In the genomic region with DNA sequence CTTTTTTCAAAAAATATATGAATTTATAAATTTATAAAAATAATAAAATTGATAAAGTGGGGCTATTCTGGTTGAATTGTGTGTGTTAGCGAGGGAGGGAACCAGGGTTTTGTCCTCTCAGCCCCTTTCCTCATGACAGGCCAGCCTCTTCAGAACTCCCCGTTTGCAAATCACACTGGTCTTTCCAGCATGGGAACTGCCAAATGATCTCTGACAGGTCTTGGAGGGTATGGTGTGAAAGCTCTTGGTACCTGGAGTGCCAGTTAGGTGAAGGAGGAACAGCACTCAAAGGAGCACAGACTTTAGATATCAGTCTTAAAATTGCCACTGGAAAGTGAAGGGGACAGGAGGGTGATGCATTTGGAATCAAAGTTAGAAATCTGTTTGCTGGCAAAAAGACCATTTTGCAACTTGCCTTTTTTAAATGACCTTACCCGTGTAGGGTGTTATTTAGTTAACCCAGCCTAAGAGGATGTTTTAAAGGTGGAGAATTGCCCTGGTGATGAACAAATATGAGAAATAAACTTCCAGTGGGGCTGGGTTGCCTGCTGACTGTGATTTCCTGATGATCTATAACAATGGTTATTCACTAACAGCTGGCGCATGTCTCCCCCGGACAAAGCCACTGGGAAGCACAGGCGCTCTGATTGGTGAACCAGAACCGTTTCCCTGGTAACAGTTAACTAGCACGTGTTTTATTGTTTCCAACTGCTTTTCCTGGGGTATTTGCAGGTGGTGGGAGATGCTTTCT, we compare ENCODE assay signal across 8 cellular contexts.
DNase-seq lines count a peak whose midpoint lies in the region; ATAC-seq, FAIRE-seq and TF ChIP-seq lines count a peak whose summit lies in the region.

No MANE protein-coding gene starts in this region.

- DNase-seq in AG08396 (ENCODE audit: low spot score) (peak; percentile 83), NCI-H146 treated with DMSO at 0.1 percent for 48 hours (lab: John Stamatoyannopoulos, UW; ENCODE audit: unreplicated experiment) (peak; percentile 93), astrocyte (ENCODE audit: low read depth) (peak; percentile 87), iPS-NIHi7 (ENCODE audit: extremely low spot score) (peak; percentile 73), upper lobe of right lung (no peak), foreskin keratinocyte (no peak), MV-4-11 (lab: John Stamatoyannopoulos, UW) (no peak)

- H3K36me3 ChIP-seq in astrocyte (ENCODE audit: insufficient read depth, low read length) (no peaks in the 10 kb centered on the region), upper lobe of right lung (no peaks in the 10 kb centered on the region)

- ATAC-seq in upper lobe of right lung (peak; percentile 43), foreskin keratinocyte (no peak), GM19395 (IDR thresholded peaks at IDR 0.05; ENCODE audit: unreplicated experiment) (no peak)

- H3K4me2 ChIP-seq in astrocyte (ENCODE audit: low read length) = peak overlapping the region; percentile 37

- H3K4me1 Mint-ChIP-seq in astrocyte (ENCODE audit: low read depth, unreplicated experiment) = peaks cover 4% of the 10 kb centered on the region

- H3K79me2 ChIP-seq in astrocyte (ENCODE audit: insufficient read depth, low read length) = no peaks in the 10 kb centered on the region

- H3K27me3 ChIP-seq in astrocyte (ENCODE audit: insufficient read depth, low read length) (no peaks in the 10 kb centered on the region), upper lobe of right lung (no peaks in the 10 kb centered on the region), foreskin keratinocyte (no peaks in the 10 kb centered on the region)

- H3K4me1 ChIP-seq in astrocyte (ENCODE audit: insufficient read depth, low read length) (peaks cover 10% of the 10 kb centered on the region), upper lobe of right lung (peaks cover 4% of the 10 kb centered on the region), foreskin keratinocyte (no peaks in the 10 kb centered on the region)

- no peaks in the 10 kb centered on the region for H3K27me3 Mint-ChIP-seq in astrocyte (ENCODE audit: low read depth, unreplicated experiment)

- peak overlapping the region; percentile 36 for H2AFZ ChIP-seq in astrocyte (ENCODE audit: low read depth, low read length)

- no peaks in the 10 kb centered on the region for H3K36me3 Mint-ChIP-seq in astrocyte (ENCODE audit: low read depth, unreplicated experiment)

- H4K20me1 ChIP-seq in astrocyte (ENCODE audit: insufficient read depth, low read length) = no peaks in the 10 kb centered on the region

- H3K9me3 ChIP-seq in astrocyte (ENCODE audit: insufficient read depth, low read depth, low read length) = no peaks in the 10 kb centered on the region
- no peaks in the 10 kb centered on the region for H3K9me3 ChIP-seq in upper lobe of right lung

- TF ChIP-seq CTCF in astrocyte (IDR thresholded peaks at IDR 0.05; ENCODE audit: insufficient read depth, low read depth, low read length) (no peak), upper lobe of right lung (IDR thresholded peaks at IDR 0.05) (no peak), foreskin keratinocyte (conservative IDR thresholded peaks at IDR 0.05) (no peak)

- intact Hi-C loops in upper lobe of right lung (cut with DNase I) = no loop called here

- H3K27ac Mint-ChIP-seq in astrocyte (ENCODE audit: unreplicated experiment) = no peak overlapping the region

- no peaks in the 10 kb centered on the region for H3K9me3 Mint-ChIP-seq in astrocyte (ENCODE audit: unreplicated experiment)

- H3K9ac ChIP-seq in astrocyte (ENCODE audit: low read length) = peak overlapping the region; percentile 71

- H3K27ac ChIP-seq in astrocyte (ENCODE audit: low read depth, low read length) (peak overlapping the region; percentile 73), upper lobe of right lung (peak overlapping the region; percentile 8), foreskin keratinocyte (no peak overlapping the region)

- FAIRE-seq in astrocyte (lab: Jason Lieb, UNC) = peak; percentile 81

- H3K4me3 ChIP-seq in astrocyte (ENCODE audit: insufficient read depth, low read depth, low read length) (no peak overlapping the region), upper lobe of right lung (no peak overlapping the region)

- no peak overlapping the region for H3K4me3 Mint-ChIP-seq in astrocyte (ENCODE audit: unreplicated experiment)

Comparison
In these comparisons a context has a peak if more than half of its experiments do, and no peak if none do; other contexts are left out.
1. DNase-seq: peak in AG08396 (single experiment), NCI-H146 treated with DMSO at 0.1 percent for 48 hours (single experiment), astrocyte (single experiment) and iPS-NIHi7 (single experiment); none in upper lobe of right lung (single experiment), foreskin keratinocyte (0 of 2) and MV-4-11 (single experiment).